Comparison of ENCODE assay signal across 11 cellular contexts in genomic region chr13:40922437-40923040, GRCh38.
DNase-seq lines count a peak whose midpoint lies in the region; ATAC-seq and TF ChIP-seq lines count a peak whose summit lies in the region.
"Had no signal": no experiment of that assay in that cellular context is flagged by ENCODE, and none has a peak within 500 bp of the region (broad histone marks: within the 10 kb centered on the region; RNA-seq: fewer than 3 reads in every experiment).

No MANE protein-coding gene starts in this region.

- H3K9ac ChIP-seq in parathyroid adenoma: no peak overlapping the region

- H3K4me3 Mint-ChIP-seq in T-helper 17 cell: peak overlapping the region; percentile 81

- peaks cover 3% of the 10 kb centered on the region for H3K79me2 ChIP-seq in parathyroid adenoma

- H3K4me2 ChIP-seq in parathyroid adenoma (ENCODE audit: low read length): no peak overlapping the region

- H2AFZ ChIP-seq in parathyroid adenoma: peak overlapping the region; percentile 28

- no peaks in the 10 kb centered on the region for H3K36me3 ChIP-seq in left ventricle myocardium inferior
- no peaks in the 10 kb centered on the region for H3K36me3 ChIP-seq in parathyroid adenoma (ENCODE audit: control insufficient read depth, insufficient read depth, low read length)

- peak overlapping the region; percentile 89 for H3K27ac ChIP-seq in left ventricle myocardium inferior (replicated peaks)
- H3K27ac ChIP-seq in parathyroid adenoma: no peak overlapping the region

- peaks cover 18% of the 10 kb centered on the region for H3K4me1 ChIP-seq in left ventricle myocardium inferior
- peaks cover 2% of the 10 kb centered on the region for H3K4me1 ChIP-seq in parathyroid adenoma

- TF ChIP-seq CTCF in left ventricle myocardium inferior (IDR thresholded peaks at IDR 0.05; ENCODE audit: borderline replicate concordance): no peak
- TF ChIP-seq CTCF in parathyroid adenoma (IDR thresholded peaks at IDR 0.05): no peak

- H3K27me3 ChIP-seq in left ventricle myocardium inferior (ENCODE audit: low read depth): no peaks in the 10 kb centered on the region
- no peaks in the 10 kb centered on the region for H3K27me3 ChIP-seq in parathyroid adenoma (ENCODE audit: control insufficient read depth, insufficient read depth, low read length)
- H3K27me3 ChIP-seq: body of pancreas, left lung had no signal

- H3K27ac Mint-ChIP-seq in T-helper 17 cell: peak overlapping the region; percentile 97

- peak; percentile 10 for DNase-seq in NCI-H82 (lab: John Stamatoyannopoulos, UW)
- DNase-seq in NCI-H82 treated with DMSO at 0.1 percent for 48 hours (lab: John Stamatoyannopoulos, UW; ENCODE audit: unreplicated experiment): no peak
- no peak for DNase-seq in T-helper 17 cell
- peak; percentile 22 for DNase-seq in left ventricle myocardium inferior
- DNase-seq in SKM-1 treated with dmso at 0.1 percent for 144 hours (lab: John Stamatoyannopoulos, UW; ENCODE audit: unreplicated experiment): no peak
- no peak for DNase-seq in NCI-H2107 (lab: John Stamatoyannopoulos, UW)
- no peak for DNase-seq in RKO (ENCODE audit: low spot score)
- DNase-seq: left lung had no signal

- H3K27me3 Mint-ChIP-seq in T-helper 17 cell: no peaks in the 10 kb centered on the region

- peaks cover 15% of the 10 kb centered on the region for H3K4me1 Mint-ChIP-seq in T-helper 17 cell

- intact Hi-C loops in left ventricle myocardium inferior (cut with micrococcal nuclease): no loop called here

- H3K9me3 ChIP-seq in T-helper 17 cell (ENCODE audit: control insufficient read depth, low read length, poor library complexity, severe bottlenecking) (no peaks in the 10 kb centered on the region), left ventricle myocardium inferior (replicated peaks) (no peaks in the 10 kb centered on the region), parathyroid adenoma (ENCODE audit: control insufficient read depth, low read length) (no peaks in the 10 kb centered on the region)
- H3K9me3 ChIP-seq: A549, body of pancreas, left lung had no signal

- H3K4me3 ChIP-seq in left ventricle myocardium inferior (peak overlapping the region; percentile 76), parathyroid adenoma (ENCODE audit: low read depth, low read length) (no peak overlapping the region)
- H3K4me3 ChIP-seq: body of pancreas had no signal

- no peak for ATAC-seq in T-helper 17 cell

- H3K36me3 Mint-ChIP-seq in T-helper 17 cell (ENCODE audit: low read depth): no peaks in the 10 kb centered on the region

Comparison
In these comparisons a context has a peak if more than half of its experiments do, and no peak if none do; other contexts are left out.
1. DNase-seq: peak in NCI-H82 (single experiment) and left ventricle myocardium inferior (single experiment); none in NCI-H82 treated with DMSO at 0.1 percent for 48 hours (single experiment), T-helper 17 cell (0 of 3), SKM-1 treated with dmso at 0.1 percent for 144 hours (single experiment), NCI-H2107 (single experiment) and RKO (single experiment).